8 cellular contexts compared by ENCODE assay signal in genomic region chr5:41707853-41708603, GRCh38.
DNase-seq lines count a peak whose midpoint lies in the region; ATAC-seq, FAIRE-seq and TF ChIP-seq lines count a peak whose summit lies in the region.

No MANE protein-coding gene starts in this region.

- ATAC-seq in HG02588 (IDR thresholded peaks at IDR 0.05; ENCODE audit: unreplicated experiment) (peak; percentile 66), K562 (peak; percentile 89), lower lobe of right lung (no peak)

- H3K4me3 ChIP-seq in NB4 (ENCODE audit: low read depth, low read length) (no peak overlapping the region), K562 (no peak overlapping the region), osteoblast (ENCODE audit: insufficient read depth, low read length) (no peak overlapping the region), lower lobe of right lung (no peak overlapping the region)

- H3K4me2 ChIP-seq in K562 (ENCODE audit: insufficient read depth, low read length) (no peak overlapping the region), osteoblast (ENCODE audit: insufficient read depth, low read length) (peak overlapping the region; percentile 27)

- TF ChIP-seq CTCF in NB4 (IDR thresholded peaks at IDR 0.05; ENCODE audit: low read depth, low read length): peak; percentile 7
- peak; percentile 36 to 57 (median 41); a peak in 3 of 6 replicates for TF ChIP-seq CTCF in K562 (IDR thresholded peaks at IDR 0.05 in 2 of 3, conservative IDR thresholded peaks at IDR 0.05 in 1 of 3; ENCODE audit: insufficient read depth in 2 of 3, low read depth in 1 of 3, low read length in 3 of 3)
- TF ChIP-seq CTCF in osteoblast (IDR thresholded peaks at IDR 0.05; ENCODE audit: extremely low read depth, low read depth, low read length): peak; percentile 79
- TF ChIP-seq CTCF in lower lobe of right lung (IDR thresholded peaks at IDR 0.05): no peak

- H3K79me2 ChIP-seq in K562 (ENCODE audit: control insufficient read depth, insufficient read depth, low read length) (no peaks in the 10 kb centered on the region), osteoblast (ENCODE audit: insufficient read depth, low read length) (no peaks in the 10 kb centered on the region)

- H3K9me3 ChIP-seq in K562 (replicated peaks; ENCODE audit: control insufficient read depth, insufficient read depth, low read depth, low read length) (no peaks in the 10 kb centered on the region), osteoblast (ENCODE audit: low read depth, low read length) (no peaks in the 10 kb centered on the region), lower lobe of right lung (peaks cover 7% of the 10 kb centered on the region)

- TF ChIP-seq RAD21 in K562 (CRISPR knock-in tag; conservative IDR thresholded peaks at IDR 0.05 in 1 of 2, IDR thresholded peaks at IDR 0.05 in 1 of 2): peak; percentile 42 to 80; a peak in 3 of 4 replicates

- H3K36me3 ChIP-seq in K562 (ENCODE audit: control insufficient read depth, insufficient read depth, low read length) (no peaks in the 10 kb centered on the region), osteoblast (ENCODE audit: insufficient read depth, low read length) (no peaks in the 10 kb centered on the region), lower lobe of right lung (no peaks in the 10 kb centered on the region)

- H4K20me1 ChIP-seq in K562 (replicated peaks; ENCODE audit: control insufficient read depth, insufficient read depth, low read length) (no peaks in the 10 kb centered on the region), osteoblast (ENCODE audit: insufficient read depth, low read length) (no peaks in the 10 kb centered on the region)

- H3K9ac ChIP-seq in K562 (ENCODE audit: insufficient read depth in 1 of 2, low read depth in 2 of 2, low read length in 2 of 2): no peak overlapping the region

- no peak overlapping the region for H2AFZ ChIP-seq in K562 (ENCODE audit: low read depth, low read length)
- H2AFZ ChIP-seq in osteoblast (ENCODE audit: low read length): peak overlapping the region; percentile 84

- 3% methylated on average over 4 of the region's 4 CpGs for WGBS in K562 (ENCODE audit: insufficient coverage, low coverage, missing lambda C conversion rate)

- intact Hi-C loops in K562 (cut with micrococcal nuclease) (loop anchor here (1.0 kb wide), 1 partner anchor 135 kb away; no protein-coding TSS in a partner anchor), lower lobe of right lung (cut with DNase I) (no loop called here)

- CTCF ChIA-PET in K562 (lab: Yijun Ruan, JAX; ENCODE audit: low intra/inter-chr PET ratio): interaction anchor here (0.6 to 1.5 kb wide), 2 partner anchors 135 to 1052 kb away, joined by 4 to 9 read pairs; no protein-coding TSS in a partner anchor

- H3K27me3 ChIP-seq in K562 (ENCODE audit: control insufficient read depth in 2 of 2, insufficient read depth in 2 of 2, low read length in 2 of 2) (no peaks in the 10 kb centered on the region; a peak in 1 of 5 replicates), osteoblast (ENCODE audit: insufficient read depth, low read length) (no peaks in the 10 kb centered on the region), lower lobe of right lung (ENCODE audit: low read depth) (no peaks in the 10 kb centered on the region)

- H3K9me1 ChIP-seq in K562 (ENCODE audit: control insufficient read depth, insufficient read depth, low read length): no peaks in the 10 kb centered on the region

- POLR2A ChIA-PET in K562 (lab: Yijun Ruan, JAX): interaction anchor here (0.8 kb wide), 1 partner anchor 350 kb away, joined by 3 read pairs; no protein-coding TSS in a partner anchor

- BruUV-seq in K562 (replicated peaks; lab: Mats Ljungman, UMichigan): no TSS peak

- FAIRE-seq in GM18507 (lab: Jason Lieb, UNC): peak; percentile 75
- FAIRE-seq in K562 (lab: Jason Lieb, UNC): peak; percentile 15

- no peak for TF ChIP-seq POLR2A in NB4 (IDR thresholded peaks at IDR 0.05; ENCODE audit: extremely low read depth, insufficient read length)
- TF ChIP-seq POLR2A in K562 (conservative IDR thresholded peaks at IDR 0.05): no peak

- no peak overlapping the region for H3K27ac ChIP-seq in K562 (ENCODE audit: extremely low read depth, low read depth, low read length)
- no peak overlapping the region for H3K27ac ChIP-seq in osteoblast (ENCODE audit: low read depth, low read length)
- H3K27ac ChIP-seq in lower lobe of right lung: no peak overlapping the region

- no peak for TF ChIP-seq EP300 in K562 (IDR thresholded peaks at IDR 0.05; ENCODE audit: low read length)

- in situ Hi-C loops in K562 (cut with MboI): no loop called here

- DNase-seq in GM18507 (ENCODE audit: extremely low spot score, insufficient read length, low read depth) (no peak), NB4 (ENCODE audit: low read depth) (peak; percentile 26), K562 (ENCODE audit: extremely low read depth in 1 of 4, low spot score in 3 of 4) (peak in 2 of 4 experiments; percentile 29 to 31), osteoblast (ENCODE audit: insufficient read length, low spot score, missing footprints) (peak; percentile 25), occipital lobe (lab: John Stamatoyannopoulos, UW) (no peak), lower lobe of right lung (no peak)
- no peak for DNase-seq in stimulated activated CD4-positive, alpha-beta T cell treated with anti-CD3 and anti-CD28 coated beads, Interleukin-15, amount 100 ng/mL, for 24 hours

- H3K4me1 ChIP-seq in K562 (replicated peaks in 1 of 2; ENCODE audit: control insufficient read depth in 2 of 2, insufficient read depth in 2 of 2, low read length in 2 of 2): no peaks in the 10 kb centered on the region
- peaks cover 11% of the 10 kb centered on the region for H3K4me1 ChIP-seq in osteoblast (ENCODE audit: insufficient read depth, low read length)
- H3K4me1 ChIP-seq in lower lobe of right lung: no peaks in the 10 kb centered on the region

TF ChIP-seq in K562, 482 proteins besides CTCF, POLR2A, EP300 and RAD21:
- TF ChIP-seq POU5F1 (IDR thresholded peaks at IDR 0.05; ENCODE audit: borderline replicate concordance, low read depth, low read length, partially characterized antibody) (no peak), MECOM (CRISPR knock-in tag; IDR thresholded peaks at IDR 0.05) (no peak), ZNF239 (CRISPR knock-in tag; IDR thresholded peaks at IDR 0.05) (no peak), SMAD2 (IDR thresholded peaks at IDR 0.05; ENCODE audit: low read depth, low read length) (no peak), ZNF121 (CRISPR knock-in tag; conservative IDR thresholded peaks at IDR 0.05) (no peak), CREBBP (IDR thresholded peaks at IDR 0.05; ENCODE audit: low read depth, low read length) (no peak), ZNF217 (CRISPR knock-in tag; IDR thresholded peaks at IDR 0.05) (no peak), ARNT (IDR thresholded peaks at IDR 0.05) (no peak), SIN3B (IDR thresholded peaks at IDR 0.05; ENCODE audit: low read depth) (no peak), HMGXB4 (CRISPR knock-in tag; IDR thresholded peaks at IDR 0.05) (no peak), CBFB (CRISPR knock-in tag; IDR thresholded peaks at IDR 0.05) (no peak), KLF1 (tag; IDR thresholded peaks at IDR 0.05) (no peak), ZNF143 (CRISPR knock-in tag; IDR thresholded peaks at IDR 0.05) (no peak), DNMT1 (IDR thresholded peaks at IDR 0.05) (no peak), KHSRP (IDR thresholded peaks at IDR 0.05) (no peak), LEF1 (IDR thresholded peaks at IDR 0.05) (no peak), SP2 (IDR thresholded peaks at IDR 0.05; ENCODE audit: extremely low read depth, low read depth, low read length, poor library complexity, severe bottlenecking) (no peak)

Comparison
In these comparisons a context has a peak if more than half of its experiments do, and no peak if none do; other contexts are left out.
1. DNase-seq: peak in NB4 (single experiment) and osteoblast (single experiment); none in GM18507 (single experiment), stimulated activated CD4-positive, alpha-beta T cell treated with anti-CD3 and anti-CD28 coated beads, Interleukin-15, amount 100 ng/mL, for 24 hours (single experiment), occipital lobe (single experiment) and lower lobe of right lung (single experiment).
2. ATAC-seq: peak in HG02588 (single experiment) and K562 (single experiment); none in lower lobe of right lung (0 of 2).